Comparison of ENCODE assay signal across 1 cellular context in the genomic region with DNA sequence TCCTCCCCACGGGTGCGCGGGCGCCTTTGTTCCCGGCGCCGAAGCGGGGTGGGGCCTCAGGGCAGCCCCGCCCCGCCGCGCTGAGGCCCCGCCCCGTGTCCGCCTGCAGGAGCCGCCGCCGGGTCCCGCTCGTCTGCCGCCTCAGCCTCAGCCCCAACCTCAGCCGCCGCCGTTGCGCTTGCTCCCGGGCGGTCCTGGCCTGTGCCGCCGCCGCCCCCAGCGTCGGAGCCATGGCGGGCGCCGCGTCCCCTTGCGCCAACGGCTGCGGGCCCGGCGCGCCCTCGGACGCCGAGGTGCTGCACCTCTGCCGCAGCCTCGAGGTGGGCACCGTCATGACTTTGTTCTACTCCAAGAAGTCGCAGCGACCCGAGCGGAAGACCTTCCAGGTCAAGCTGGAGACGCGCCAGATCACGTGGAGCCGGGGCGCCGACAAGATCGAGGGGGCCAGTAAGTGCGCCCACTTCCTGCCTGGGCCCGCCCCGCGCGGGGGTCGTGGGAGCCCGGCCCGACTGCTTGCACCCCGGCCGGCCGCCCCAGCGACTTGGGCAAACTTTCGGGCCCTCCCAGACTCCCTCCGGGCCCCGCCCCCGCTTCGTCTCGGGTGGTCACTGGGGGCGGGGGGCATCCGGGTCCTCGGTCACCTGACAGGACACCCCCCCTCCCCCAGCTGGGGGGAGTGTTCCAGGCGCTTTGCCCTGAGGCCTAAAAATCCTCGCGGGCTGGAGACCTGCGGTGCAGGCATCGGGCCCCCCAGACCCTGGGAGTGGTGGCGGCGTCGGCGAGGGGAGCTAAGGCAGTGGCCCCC.
A peak's percentile ranks its signal among the peaks of the same experiment; 100 is the strongest.
TF ChIP-seq lines count a peak whose summit lies in the region.

A gene (plus strand): TSS at position 132 of the 805 bp plus-strand sequence. CDS start 99 bp downstream, at position 231.

TF ChIP-seq in WTC11, 78 proteins besides CTCF, POLR2A, EP300 and RAD21 (continued from another document):
- TF ChIP-seq, protein P1, sequence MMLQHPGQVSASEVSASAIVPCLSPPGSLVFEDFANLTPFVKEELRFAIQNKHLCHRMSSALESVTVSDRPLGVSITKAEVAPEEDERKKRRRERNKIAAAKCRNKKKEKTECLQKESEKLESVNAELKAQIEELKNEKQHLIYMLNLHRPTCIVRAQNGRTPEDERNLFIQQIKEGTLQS (CRISPR knock-in tag; conservative IDR thresholded peaks at IDR 0.05), result no peak
- TF ChIP-seq, protein P2, sequence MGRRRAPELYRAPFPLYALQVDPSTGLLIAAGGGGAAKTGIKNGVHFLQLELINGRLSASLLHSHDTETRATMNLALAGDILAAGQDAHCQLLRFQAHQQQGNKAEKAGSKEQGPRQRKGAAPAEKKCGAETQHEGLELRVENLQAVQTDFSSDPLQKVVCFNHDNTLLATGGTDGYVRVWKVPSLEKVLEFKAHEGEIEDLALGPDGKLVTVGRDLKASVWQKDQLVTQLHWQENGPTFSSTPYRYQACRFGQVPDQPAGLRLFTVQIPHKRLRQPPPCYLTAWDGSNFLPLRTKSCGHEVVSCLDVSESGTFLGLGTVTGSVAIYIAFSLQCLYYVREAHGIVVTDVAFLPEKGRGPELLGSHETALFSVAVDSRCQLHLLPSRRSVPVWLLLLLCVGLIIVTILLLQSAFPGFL (CRISPR knock-in tag; IDR thresholded peaks at IDR 0.05; ENCODE audit: borderline replicate concordance), result 0 out of 2 replicates have a peak, but pooled peaks have one; percentile 32
- TF ChIP-seq KAT7 (CRISPR knock-in tag; IDR thresholded peaks at IDR 0.05; ENCODE audit: borderline replicate concordance) (peak; percentile 48; the same call in 1 of the 2 replicates), NR1H2 (CRISPR knock-in tag; IDR thresholded peaks at IDR 0.05) (no peak), TCF7 (CRISPR knock-in tag; IDR thresholded peaks at IDR 0.05; ENCODE audit: low read depth) (no peak), FOXP1 (CRISPR knock-in tag; IDR thresholded peaks at IDR 0.05; ENCODE audit: borderline replicate concordance) (peak; percentile 40; the same call in 1 of the 2 replicates)
- TF ChIP-seq, protein P3, sequence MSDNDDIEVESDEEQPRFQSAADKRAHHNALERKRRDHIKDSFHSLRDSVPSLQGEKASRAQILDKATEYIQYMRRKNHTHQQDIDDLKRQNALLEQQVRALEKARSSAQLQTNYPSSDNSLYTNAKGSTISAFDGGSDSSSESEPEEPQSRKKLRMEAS (CRISPR knock-in tag; IDR thresholded peaks at IDR 0.05), result peak; percentile 70; the same call in 1 of the 2 replicates
- TF ChIP-seq, protein P4, sequence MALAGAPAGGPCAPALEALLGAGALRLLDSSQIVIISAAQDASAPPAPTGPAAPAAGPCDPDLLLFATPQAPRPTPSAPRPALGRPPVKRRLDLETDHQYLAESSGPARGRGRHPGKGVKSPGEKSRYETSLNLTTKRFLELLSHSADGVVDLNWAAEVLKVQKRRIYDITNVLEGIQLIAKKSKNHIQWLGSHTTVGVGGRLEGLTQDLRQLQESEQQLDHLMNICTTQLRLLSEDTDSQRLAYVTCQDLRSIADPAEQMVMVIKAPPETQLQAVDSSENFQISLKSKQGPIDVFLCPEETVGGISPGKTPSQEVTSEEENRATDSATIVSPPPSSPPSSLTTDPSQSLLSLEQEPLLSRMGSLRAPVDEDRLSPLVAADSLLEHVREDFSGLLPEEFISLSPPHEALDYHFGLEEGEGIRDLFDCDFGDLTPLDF (CRISPR knock-in tag; IDR thresholded peaks at IDR 0.05), result peak; percentile 27; the same call in 1 of the 2 replicates
- TF ChIP-seq, protein P5, sequence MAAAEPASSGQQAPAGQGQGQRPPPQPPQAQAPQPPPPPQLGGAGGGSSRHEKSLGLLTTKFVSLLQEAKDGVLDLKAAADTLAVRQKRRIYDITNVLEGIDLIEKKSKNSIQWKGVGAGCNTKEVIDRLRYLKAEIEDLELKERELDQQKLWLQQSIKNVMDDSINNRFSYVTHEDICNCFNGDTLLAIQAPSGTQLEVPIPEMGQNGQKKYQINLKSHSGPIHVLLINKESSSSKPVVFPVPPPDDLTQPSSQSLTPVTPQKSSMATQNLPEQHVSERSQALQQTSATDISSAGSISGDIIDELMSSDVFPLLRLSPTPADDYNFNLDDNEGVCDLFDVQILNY (CRISPR knock-in tag; IDR thresholded peaks at IDR 0.05), result peak; percentile 54; the same call in 1 of the 2 replicates
- TF ChIP-seq, protein P6, sequence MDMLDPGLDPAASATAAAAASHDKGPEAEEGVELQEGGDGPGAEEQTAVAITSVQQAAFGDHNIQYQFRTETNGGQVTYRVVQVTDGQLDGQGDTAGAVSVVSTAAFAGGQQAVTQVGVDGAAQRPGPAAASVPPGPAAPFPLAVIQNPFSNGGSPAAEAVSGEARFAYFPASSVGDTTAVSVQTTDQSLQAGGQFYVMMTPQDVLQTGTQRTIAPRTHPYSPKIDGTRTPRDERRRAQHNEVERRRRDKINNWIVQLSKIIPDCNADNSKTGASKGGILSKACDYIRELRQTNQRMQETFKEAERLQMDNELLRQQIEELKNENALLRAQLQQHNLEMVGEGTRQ (CRISPR knock-in tag; IDR thresholded peaks at IDR 0.05), result peak; percentile 92
TF ChIP-seq in WTC11: peak in this region for 16.
